In the genomic region with DNA sequence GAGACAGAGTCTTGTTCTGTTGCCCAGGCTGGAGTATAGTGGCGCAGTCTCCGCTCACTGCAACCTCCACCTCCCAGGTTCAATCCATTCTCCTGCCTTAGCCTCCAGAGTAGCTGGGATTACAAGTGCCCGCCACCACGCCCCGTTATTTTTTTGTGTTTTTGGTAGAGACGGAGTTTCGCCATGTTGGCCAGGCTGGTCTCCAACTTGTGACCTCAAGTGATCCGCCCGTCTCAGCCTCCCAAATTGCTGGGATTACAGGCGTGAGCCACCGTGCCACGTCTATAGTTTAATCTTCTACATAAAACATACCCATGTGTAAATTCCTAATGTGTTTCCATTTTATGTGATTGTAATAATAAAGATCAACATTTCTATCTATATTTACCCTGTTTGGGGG, we compare ENCODE assay signal across 12 cellular contexts. TPM values are rescaled to one million over a fixed set of nuclear protein-coding genes. Genes with fewer than 3 reads are reported as not detected.
DNase-seq lines count a peak whose midpoint lies in the region; ATAC-seq and TF ChIP-seq lines count a peak whose summit lies in the region.
"Had no signal": no experiment of that assay in that cellular context is flagged by ENCODE, and none has a peak within 500 bp of the region (broad histone marks: within the 10 kb centered on the region; RNA-seq: fewer than 3 reads in every experiment).

No MANE protein-coding gene starts in this region.

- ATAC-seq in activated T-helper 17 cell treated with anti-CD3 and anti-CD28 coated beads, Interleukin-2, amount 50 U/mL, for 72 hours (replicated peaks): no peak
- ATAC-seq in naive thymus-derived CD8-positive, alpha-beta T cell: no peak

- peaks cover 6% of the 10 kb centered on the region for H3K36me3 Mint-ChIP-seq in T-helper 2 cell treated with Interferon-gamma antibody and Interleukin-4, amounts not matched to agents 5 μg/mL and 100 μg/mL, for 36 hours (ENCODE audit: low read depth)
- H3K36me3 Mint-ChIP-seq in IgD-negative memory B cell: peaks cover 4% of the 10 kb centered on the region
- H3K36me3 Mint-ChIP-seq in activated T-helper 17 cell treated with anti-CD3 and anti-CD28 coated beads, Interleukin-2, amount 50 U/mL, for 72 hours (ENCODE audit: low read depth): peaks cover 5% of the 10 kb centered on the region
- no peaks in the 10 kb centered on the region for H3K36me3 Mint-ChIP-seq in naive thymus-derived CD8-positive, alpha-beta T cell

- TF ChIP-seq CTCF in GM10266 (IDR thresholded peaks at IDR 0.05; ENCODE audit: control insufficient read depth, insufficient read depth, low read depth, missing control alignments): no peak

- no peaks in the 10 kb centered on the region for H3K9me3 Mint-ChIP-seq in T-helper 2 cell treated with Interferon-gamma antibody and Interleukin-4, amounts not matched to agents 5 μg/mL and 100 μg/mL, for 36 hours
- no peaks in the 10 kb centered on the region for H3K9me3 Mint-ChIP-seq in IgD-negative memory B cell
- H3K9me3 Mint-ChIP-seq in activated T-helper 17 cell treated with anti-CD3 and anti-CD28 coated beads, Interleukin-2, amount 50 U/mL, for 72 hours: no peaks in the 10 kb centered on the region
- H3K9me3 Mint-ChIP-seq in naive thymus-derived CD8-positive, alpha-beta T cell: no peaks in the 10 kb centered on the region

- H3K4me1 Mint-ChIP-seq in T-helper 2 cell treated with Interferon-gamma antibody and Interleukin-4, amounts not matched to agents 5 μg/mL and 100 μg/mL, for 36 hours (ENCODE audit: low read depth): peaks cover 42% of the 10 kb centered on the region
- peaks cover 14 to 35% (median 30%) of the 10 kb centered on the region in 3 donors for H3K4me1 Mint-ChIP-seq in IgD-negative memory B cell
- peaks cover 16% of the 10 kb centered on the region for H3K4me1 Mint-ChIP-seq in activated T-helper 17 cell treated with anti-CD3 and anti-CD28 coated beads, Interleukin-2, amount 50 U/mL, for 72 hours
- H3K4me1 Mint-ChIP-seq in naive thymus-derived CD8-positive, alpha-beta T cell: peaks cover 22 to 51% (median 43%) of the 10 kb centered on the region in 4 donors

- H3K27me3 Mint-ChIP-seq in T-helper 2 cell treated with Interferon-gamma antibody and Interleukin-4, amounts not matched to agents 5 μg/mL and 100 μg/mL, for 36 hours (ENCODE audit: low read depth): no peaks in the 10 kb centered on the region
- no peaks in the 10 kb centered on the region for H3K27me3 Mint-ChIP-seq in IgD-negative memory B cell
- H3K27me3 Mint-ChIP-seq in activated T-helper 17 cell treated with anti-CD3 and anti-CD28 coated beads, Interleukin-2, amount 50 U/mL, for 72 hours: no peaks in the 10 kb centered on the region
- no peaks in the 10 kb centered on the region for H3K27me3 Mint-ChIP-seq in naive thymus-derived CD8-positive, alpha-beta T cell

- H3K27ac Mint-ChIP-seq in T-helper 2 cell treated with Interferon-gamma antibody and Interleukin-4, amounts not matched to agents 5 μg/mL and 100 μg/mL, for 36 hours: peak overlapping the region; percentile 52
- no peak overlapping the region for H3K27ac Mint-ChIP-seq in IgD-negative memory B cell
- peak overlapping the region; percentile 97 for H3K27ac Mint-ChIP-seq in activated T-helper 17 cell treated with anti-CD3 and anti-CD28 coated beads, Interleukin-2, amount 50 U/mL, for 72 hours
- H3K27ac Mint-ChIP-seq in naive thymus-derived CD8-positive, alpha-beta T cell: peak overlapping the region in 4 of 10 donors; percentile 35 to 57 (median 48)

- POLR2A ChIA-PET in naive thymus-derived CD8-positive, alpha-beta T cell (lab: Charles Lee): interaction anchor here (0.8 kb wide), 1 partner anchor 840 kb away, joined by 3 read pairs; no protein-coding TSS in a partner anchor

- peak overlapping the region; percentile 97 for H3K4me3 Mint-ChIP-seq in T-helper 2 cell treated with Interferon-gamma antibody and Interleukin-4, amounts not matched to agents 5 μg/mL and 100 μg/mL, for 36 hours
- peak overlapping the region in 3 of 4 donors; percentile 71 to 97 (median 97) for H3K4me3 Mint-ChIP-seq in IgD-negative memory B cell
- H3K4me3 Mint-ChIP-seq in activated T-helper 17 cell treated with anti-CD3 and anti-CD28 coated beads, Interleukin-2, amount 50 U/mL, for 72 hours: peak overlapping the region; percentile 94
- peak overlapping the region; percentile 94 to 100 (median 95) for H3K4me3 Mint-ChIP-seq in naive thymus-derived CD8-positive, alpha-beta T cell

- no peak for DNase-seq in T-helper 2 cell treated with Interferon-gamma antibody and Interleukin-4, amounts not matched to agents 5 μg/mL and 100 μg/mL, for 36 hours (ENCODE audit: low spot score)
- DNase-seq in T-helper 2 cell: no peak
- no peak for DNase-seq in naive thymus-derived CD8-positive, alpha-beta T cell
- no peak for DNase-seq in GM10266 (ENCODE audit: extremely low spot score)
- no peak for DNase-seq in NCI-H1417 treated with DMSO at 0.1 percent for 48 hours (lab: John Stamatoyannopoulos, UW)
- no peak for DNase-seq in effector CD4-positive, alpha-beta T cell
- DNase-seq: amygdala, mesenchymal stem cell, NCI-H1694 treated with DMSO at 0.1 percent for 48 hours, upper lobe of left lung had no signal

RNA-seq across cellular contexts. Expression of a gene that starts 1.7 kb away (rescaled TPM):
- 16.2 TPM for polyA plus RNA-seq in IgD-negative memory B cell
- total RNA-seq in activated T-helper 17 cell treated with anti-CD3 and anti-CD28 coated beads, Interleukin-2, amount 50 U/mL, for 72 hours: 10 to 100 TPM; 33.8 to 37.8 TPM
- total RNA-seq in naive thymus-derived CD8-positive, alpha-beta T cell: 10 to 100 TPM; 26.3 to 27.9 TPM
- polyA plus RNA-seq in naive thymus-derived CD8-positive, alpha-beta T cell: 10 to 100 TPM; 18.8 to 21.5 (median 19.3) TPM

RNA-seq across cellular contexts. Expression of a gene that starts 16.4 kb away (rescaled TPM):
- 27.3 TPM for polyA plus RNA-seq in IgD-negative memory B cell
- 10 to 100 TPM; 66.1 to 86.2 TPM for total RNA-seq in activated T-helper 17 cell treated with anti-CD3 and anti-CD28 coated beads, Interleukin-2, amount 50 U/mL, for 72 hours
- total RNA-seq in naive thymus-derived CD8-positive, alpha-beta T cell: 10 to 100 TPM; 57.0 to 60.2 TPM
- 10 to 100 TPM; 26.2 to 32.4 (median 28.1) TPM for polyA plus RNA-seq in naive thymus-derived CD8-positive, alpha-beta T cell

Comparison
In these comparisons a context has a peak if more than half of its experiments do, and no peak if none do; other contexts are left out.
1. H3K27ac Mint-ChIP-seq: peak in T-helper 2 cell treated with Interferon-gamma antibody and Interleukin-4, amounts not matched to agents 5 μg/mL and 100 μg/mL, for 36 hours (single experiment) and activated T-helper 17 cell treated with anti-CD3 and anti-CD28 coated beads, Interleukin-2, amount 50 U/mL, for 72 hours (single experiment); none in IgD-negative memory B cell (0 of 3).
2. Peak in every context shown above with its lines, with median percentiles within 50 percentile points of each other: H3K4me3 Mint-ChIP-seq.